ENCODE assay signal across 25 cellular contexts in the genomic region with DNA sequence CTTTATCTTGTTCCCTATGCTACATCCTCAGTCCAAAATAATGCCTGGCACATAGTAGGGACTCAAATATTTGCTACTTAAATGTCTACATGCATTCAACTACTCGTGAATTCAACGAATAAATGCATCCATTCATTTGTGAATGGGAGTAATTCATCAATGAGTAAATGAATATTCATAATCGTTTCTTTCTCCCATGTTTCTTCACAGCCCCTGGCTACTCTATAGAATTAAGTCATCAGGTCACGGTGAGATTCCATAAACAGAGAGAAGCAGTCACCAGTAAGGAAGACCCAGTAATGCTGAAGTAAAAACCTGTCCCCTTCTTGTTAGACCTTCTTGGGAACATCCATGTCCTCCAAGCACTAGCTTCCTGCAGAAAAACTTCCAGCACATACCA.
"Had no signal": no experiment of that assay in that cellular context is flagged by ENCODE, and none has a peak within 500 bp of the region (broad histone marks: within the 10 kb centered on the region; RNA-seq: fewer than 3 reads in every experiment).

No MANE protein-coding gene starts in this region.

- H3K9me3 ChIP-seq: esophagus muscularis mucosa, gastroesophageal sphincter, heart left ventricle, lower lobe of right lung, mucosa of descending colon had no signal

- H3K27ac Mint-ChIP-seq: immature natural killer cell, mesothelial cell of epicardium, naive B cell had no signal

- H3K4me3 ChIP-seq: coronary artery, dorsolateral prefrontal cortex, esophagus muscularis mucosa, gastroesophageal sphincter, heart left ventricle, hepatocyte, lower lobe of right lung, mucosa of descending colon had no signal

- H2AFZ ChIP-seq: hepatocyte had no signal

- H3K79me2 ChIP-seq: hepatocyte had no signal

- H3K4me2 ChIP-seq: hepatocyte had no signal

- H3K4me1 Mint-ChIP-seq: naive B cell had no signal

- H3K4me3 Mint-ChIP-seq: immature natural killer cell, mesothelial cell of epicardium, naive B cell had no signal

- H3K27me3 ChIP-seq: dorsolateral prefrontal cortex, esophagus muscularis mucosa, foreskin keratinocyte, gastroesophageal sphincter, heart left ventricle, hepatocyte had no signal

- H3K27ac ChIP-seq: coronary artery, dorsolateral prefrontal cortex, esophagus muscularis mucosa, foreskin keratinocyte, gastroesophageal sphincter, heart left ventricle, hepatocyte, lower lobe of right lung had no signal

- H3K4me1 ChIP-seq: foreskin keratinocyte, lower lobe of right lung had no signal

- FAIRE-seq: colon, endothelial cell of umbilical vein, kidney had no signal

- ATAC-seq: foreskin keratinocyte, gastroesophageal sphincter, heart left ventricle, left colon, left lobe of liver, left ventricle myocardium superior, lower lobe of right lung, mucosa of descending colon had no signal

- H3K27me3 Mint-ChIP-seq: naive B cell had no signal

- DNase-seq: dermis blood vessel endothelial cell; dorsolateral prefrontal cortex; effector CD4-positive, alpha-beta T cell; effector memory CD4-positive, alpha-beta T cell; foreskin keratinocyte; heart left ventricle; hypothalamus; immature natural killer cell; islet precursor cell; kidney; kidney glomerular epithelial cell; left colon; left ventricle myocardium superior; lower lobe of right lung; mesenchymal stem cell; mucosa of descending colon; naive B cell had no signal

- H3K9me3 Mint-ChIP-seq: immature natural killer cell, mesothelial cell of epicardium, naive B cell had no signal
